Comparison of ENCODE assay signal across 8 cellular contexts in the genomic region with DNA sequence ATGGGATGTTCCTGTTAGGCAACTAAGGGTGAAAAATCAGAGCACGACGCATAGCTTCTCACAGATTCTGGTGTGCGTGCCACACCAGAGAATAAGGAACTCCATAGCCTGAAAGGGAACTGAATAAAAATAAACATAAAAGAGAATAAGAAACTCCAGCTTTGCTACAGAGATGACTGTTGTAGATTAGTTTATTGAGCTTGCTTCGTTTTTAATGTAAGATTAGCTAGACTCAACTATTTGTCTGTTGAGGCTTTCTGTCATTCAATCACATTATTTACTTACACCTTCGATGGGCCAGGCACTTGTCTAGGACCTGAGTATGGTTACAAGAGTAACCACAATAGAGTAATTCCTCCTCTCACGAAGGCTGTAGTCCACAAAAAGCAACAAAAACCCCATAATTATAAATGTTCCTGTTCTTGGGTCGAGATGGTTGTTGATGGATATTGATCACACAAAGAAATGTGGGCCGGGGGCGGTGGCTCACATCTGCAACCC. TPM values are rescaled to one million over a fixed set of nuclear protein-coding genes. Genes with fewer than 3 reads are reported as not detected.
DNase-seq lines count a peak whose midpoint lies in the region; ATAC-seq and TF ChIP-seq lines count a peak whose summit lies in the region.

No MANE protein-coding gene starts in this region.

- no peak for TF ChIP-seq CTCF in fibroblast of the aortic adventitia (IDR thresholded peaks at IDR 0.05; ENCODE audit: insufficient read depth, low read length)

- H3K4me3 ChIP-seq in SJSA1, result no peak overlapping the region; the same call in 1 of the 2 replicates
- peak overlapping the region; percentile 57 for H3K4me3 ChIP-seq in fibroblast of the aortic adventitia (ENCODE audit: low read depth, low read length)

- ATAC-seq in stimulated activated memory B cell treated with anti-CD40 and anti-IgM and Interleukin-4, amounts not matched to agents 10 μg/mL and 1 μg/mL and 100 μg/mL, for 72 hours, result peak; percentile 34
- ATAC-seq in HG02759 (IDR thresholded peaks at IDR 0.05; ENCODE audit: unreplicated experiment) (no peak), GM21360 (IDR thresholded peaks at IDR 0.05; ENCODE audit: unreplicated experiment) (no peak)

- H3K27me3 Mint-ChIP-seq in stimulated activated memory B cell treated with anti-CD40 and anti-IgM and Interleukin-4, amounts not matched to agents 10 μg/mL and 1 μg/mL and 100 μg/mL, for 72 hours, result no peaks in the 10 kb centered on the region

- peak overlapping the region; percentile 99 for H3K4me3 Mint-ChIP-seq in stimulated activated memory B cell treated with anti-CD40 and anti-IgM and Interleukin-4, amounts not matched to agents 10 μg/mL and 1 μg/mL and 100 μg/mL, for 72 hours

- peaks cover 62% of the 10 kb centered on the region for H3K36me3 ChIP-seq in SJSA1

- no peaks in the 10 kb centered on the region for H3K9me3 ChIP-seq in SJSA1 (replicated peaks)

- H3K27ac ChIP-seq in SJSA1, result peak overlapping the region; percentile 19

- peaks cover 21% of the 10 kb centered on the region for H3K36me3 Mint-ChIP-seq in stimulated activated memory B cell treated with anti-CD40 and anti-IgM and Interleukin-4, amounts not matched to agents 10 μg/mL and 1 μg/mL and 100 μg/mL, for 72 hours

- H3K27me3 ChIP-seq in SJSA1 (replicated peaks), result no peaks in the 10 kb centered on the region

- H3K4me1 ChIP-seq in SJSA1 (replicated peaks), result peaks cover 28% of the 10 kb centered on the region

- DNase-seq in DMS53 (lab: John Stamatoyannopoulos, UW), result peak; percentile 53
- DNase-seq in DMS53 treated with DMSO at 0.1 percent for 48 hours (lab: John Stamatoyannopoulos, UW; ENCODE audit: unreplicated experiment), result no peak
- DNase-seq in SJSA1 (ENCODE audit: low read depth in 1 of 2, low spot score in 2 of 2), result no peak
- DNase-seq in fibroblast of the aortic adventitia (ENCODE audit: low read depth), result no peak
- DNase-seq in stimulated activated CD4-positive, alpha-beta T cell treated with anti-CD3 and anti-CD28 coated beads, Interleukin-1b, Interleukin-23, amount 100 ng/mL, for 48 hours, result no peak

- H3K9me3 Mint-ChIP-seq in stimulated activated memory B cell treated with anti-CD40 and anti-IgM and Interleukin-4, amounts not matched to agents 10 μg/mL and 1 μg/mL and 100 μg/mL, for 72 hours, result no peaks in the 10 kb centered on the region

- peak overlapping the region; percentile 97 for H3K27ac Mint-ChIP-seq in stimulated activated memory B cell treated with anti-CD40 and anti-IgM and Interleukin-4, amounts not matched to agents 10 μg/mL and 1 μg/mL and 100 μg/mL, for 72 hours

- peaks cover 54% of the 10 kb centered on the region for H3K4me1 Mint-ChIP-seq in stimulated activated memory B cell treated with anti-CD40 and anti-IgM and Interleukin-4, amounts not matched to agents 10 μg/mL and 1 μg/mL and 100 μg/mL, for 72 hours

RNA-seq across cellular contexts. Expression of a gene that starts 0.8 kb away (rescaled TPM):
- total RNA-seq in SJSA1 (2014; rRNA removed; shearing (Covaris generic)), result 15.2 and 22.3 TPM in 2 replicates
- total RNA-seq in fibroblast of the aortic adventitia (ENCODE audit: low replicate concordance), result 15.9 and 23.1 TPM in 2 replicates

RNA-seq across cellular contexts. Expression of a gene that starts 25.2 kb away (rescaled TPM):
- 60.8 and 77.4 TPM in 2 replicates for total RNA-seq in SJSA1 (2014; rRNA removed; shearing (Covaris generic))
- total RNA-seq in fibroblast of the aortic adventitia (ENCODE audit: low replicate concordance), result 42.8 and 138 TPM in 2 replicates

RNA-seq across cellular contexts. Expression of a gene that starts 25.5 kb away (rescaled TPM):
- total RNA-seq in SJSA1 (2014; rRNA removed; shearing (Covaris generic)), result 60.2 and 94.3 TPM in 2 replicates
- total RNA-seq in fibroblast of the aortic adventitia (ENCODE audit: low replicate concordance), result 14.9 and 69.3 TPM in 2 replicates
